Comparison of ENCODE assay signal across 2 cellular contexts in the genomic region with DNA sequence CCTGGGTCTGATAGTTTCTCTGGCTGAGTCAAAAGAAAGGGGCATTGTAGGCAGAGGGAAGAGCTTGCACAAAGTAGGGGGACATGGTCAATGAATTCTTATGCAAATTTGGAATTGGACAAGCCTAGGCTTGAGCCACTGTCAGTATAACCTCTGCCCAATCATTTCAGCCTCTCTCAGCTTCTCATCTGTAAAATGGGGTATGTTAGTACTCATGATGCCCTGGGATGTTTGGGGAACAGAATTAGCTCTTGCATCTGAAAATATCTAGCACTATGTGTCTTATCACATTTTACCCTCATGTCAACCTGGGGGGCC.
TF ChIP-seq lines count a peak whose summit lies in the region.

No MANE protein-coding gene starts in this region.

TF ChIP-seq in GM23338, 12 proteins besides CTCF, POLR2A, EP300 and RAD21:
- TF ChIP-seq, protein P1, sequence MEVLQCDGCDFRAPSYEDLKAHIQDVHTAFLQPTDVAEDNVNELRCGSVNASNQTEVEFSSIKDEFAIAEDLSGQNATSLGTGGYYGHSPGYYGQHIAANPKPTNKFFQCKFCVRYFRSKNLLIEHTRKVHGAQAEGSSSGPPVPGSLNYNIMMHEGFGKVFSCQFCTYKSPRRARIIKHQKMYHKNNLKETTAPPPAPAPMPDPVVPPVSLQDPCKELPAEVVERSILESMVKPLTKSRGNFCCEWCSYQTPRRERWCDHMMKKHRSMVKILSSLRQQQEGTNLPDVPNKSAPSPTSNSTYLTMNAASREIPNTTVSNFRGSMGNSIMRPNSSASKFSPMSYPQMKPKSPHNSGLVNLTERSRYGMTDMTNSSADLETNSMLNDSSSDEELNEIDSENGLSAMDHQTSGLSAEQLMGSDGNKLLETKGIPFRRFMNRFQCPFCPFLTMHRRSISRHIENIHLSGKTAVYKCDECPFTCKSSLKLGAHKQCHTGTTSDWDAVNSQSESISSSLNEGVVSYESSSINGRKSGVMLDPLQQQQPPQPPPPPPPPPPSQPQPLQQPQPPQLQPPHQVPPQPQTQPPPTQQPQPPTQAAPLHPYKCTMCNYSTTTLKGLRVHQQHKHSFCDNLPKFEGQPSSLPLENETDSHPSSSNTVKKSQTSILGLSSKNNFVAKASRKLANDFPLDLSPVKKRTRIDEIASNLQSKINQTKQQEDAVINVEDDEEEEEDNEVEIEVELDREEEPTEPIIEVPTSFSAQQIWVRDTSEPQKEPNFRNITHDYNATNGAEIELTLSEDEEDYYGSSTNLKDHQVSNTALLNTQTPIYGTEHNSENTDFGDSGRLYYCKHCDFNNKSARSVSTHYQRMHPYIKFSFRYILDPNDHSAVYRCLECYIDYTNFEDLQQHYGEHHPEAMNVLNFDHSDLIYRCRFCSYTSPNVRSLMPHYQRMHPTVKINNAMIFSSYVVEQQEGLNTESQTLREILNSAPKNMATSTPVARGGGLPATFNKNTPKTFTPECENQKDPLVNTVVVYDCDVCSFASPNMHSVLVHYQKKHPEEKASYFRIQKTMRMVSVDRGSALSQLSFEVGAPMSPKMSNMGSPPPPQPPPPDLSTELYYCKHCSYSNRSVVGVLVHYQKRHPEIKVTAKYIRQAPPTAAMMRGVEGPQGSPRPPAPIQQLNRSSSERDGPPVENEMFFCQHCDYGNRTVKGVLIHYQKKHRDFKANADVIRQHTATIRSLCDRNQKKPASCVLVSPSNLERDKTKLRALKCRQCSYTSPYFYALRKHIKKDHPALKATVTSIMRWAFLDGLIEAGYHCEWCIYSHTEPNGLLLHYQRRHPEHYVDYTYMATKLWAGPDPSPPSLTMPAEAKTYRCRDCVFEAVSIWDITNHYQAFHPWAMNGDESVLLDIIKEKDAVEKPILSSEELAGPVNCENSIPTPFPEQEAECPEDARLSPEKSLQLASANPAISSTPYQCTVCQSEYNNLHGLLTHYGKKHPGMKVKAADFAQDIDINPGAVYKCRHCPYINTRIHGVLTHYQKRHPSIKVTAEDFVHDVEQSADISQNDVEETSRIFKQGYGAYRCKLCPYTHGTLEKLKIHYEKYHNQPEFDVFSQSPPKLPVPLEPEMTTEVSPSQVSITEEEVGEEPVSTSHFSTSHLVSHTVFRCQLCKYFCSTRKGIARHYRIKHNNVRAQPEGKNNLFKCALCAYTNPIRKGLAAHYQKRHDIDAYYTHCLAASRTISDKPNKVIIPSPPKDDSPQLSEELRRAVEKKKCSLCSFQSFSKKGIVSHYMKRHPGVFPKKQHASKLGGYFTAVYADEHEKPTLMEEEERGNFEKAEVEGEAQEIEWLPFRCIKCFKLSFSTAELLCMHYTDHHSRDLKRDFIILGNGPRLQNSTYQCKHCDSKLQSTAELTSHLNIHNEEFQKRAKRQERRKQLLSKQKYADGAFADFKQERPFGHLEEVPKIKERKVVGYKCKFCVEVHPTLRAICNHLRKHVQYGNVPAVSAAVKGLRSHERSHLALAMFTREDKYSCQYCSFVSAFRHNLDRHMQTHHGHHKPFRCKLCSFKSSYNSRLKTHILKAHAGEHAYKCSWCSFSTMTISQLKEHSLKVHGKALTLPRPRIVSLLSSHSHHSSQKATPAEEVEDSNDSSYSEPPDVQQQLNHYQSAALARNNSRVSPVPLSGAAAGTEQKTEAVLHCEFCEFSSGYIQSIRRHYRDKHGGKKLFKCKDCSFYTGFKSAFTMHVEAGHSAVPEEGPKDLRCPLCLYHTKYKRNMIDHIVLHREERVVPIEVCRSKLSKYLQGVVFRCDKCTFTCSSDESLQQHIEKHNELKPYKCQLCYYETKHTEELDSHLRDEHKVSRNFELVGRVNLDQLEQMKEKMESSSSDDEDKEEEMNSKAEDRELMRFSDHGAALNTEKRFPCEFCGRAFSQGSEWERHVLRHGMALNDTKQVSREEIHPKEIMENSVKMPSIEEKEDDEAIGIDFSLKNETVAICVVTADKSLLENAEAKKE (CRISPR knock-in tag; IDR thresholded peaks at IDR 0.05), result no peak
- no peak for TF ChIP-seq CREB1 (CRISPR knock-in tag; IDR thresholded peaks at IDR 0.05; ENCODE audit: low read depth)

TF ChIP-seq in neural cell, 6 proteins besides CTCF, POLR2A, EP300 and RAD21 (continued from another document):
- TF ChIP-seq, protein P2, sequence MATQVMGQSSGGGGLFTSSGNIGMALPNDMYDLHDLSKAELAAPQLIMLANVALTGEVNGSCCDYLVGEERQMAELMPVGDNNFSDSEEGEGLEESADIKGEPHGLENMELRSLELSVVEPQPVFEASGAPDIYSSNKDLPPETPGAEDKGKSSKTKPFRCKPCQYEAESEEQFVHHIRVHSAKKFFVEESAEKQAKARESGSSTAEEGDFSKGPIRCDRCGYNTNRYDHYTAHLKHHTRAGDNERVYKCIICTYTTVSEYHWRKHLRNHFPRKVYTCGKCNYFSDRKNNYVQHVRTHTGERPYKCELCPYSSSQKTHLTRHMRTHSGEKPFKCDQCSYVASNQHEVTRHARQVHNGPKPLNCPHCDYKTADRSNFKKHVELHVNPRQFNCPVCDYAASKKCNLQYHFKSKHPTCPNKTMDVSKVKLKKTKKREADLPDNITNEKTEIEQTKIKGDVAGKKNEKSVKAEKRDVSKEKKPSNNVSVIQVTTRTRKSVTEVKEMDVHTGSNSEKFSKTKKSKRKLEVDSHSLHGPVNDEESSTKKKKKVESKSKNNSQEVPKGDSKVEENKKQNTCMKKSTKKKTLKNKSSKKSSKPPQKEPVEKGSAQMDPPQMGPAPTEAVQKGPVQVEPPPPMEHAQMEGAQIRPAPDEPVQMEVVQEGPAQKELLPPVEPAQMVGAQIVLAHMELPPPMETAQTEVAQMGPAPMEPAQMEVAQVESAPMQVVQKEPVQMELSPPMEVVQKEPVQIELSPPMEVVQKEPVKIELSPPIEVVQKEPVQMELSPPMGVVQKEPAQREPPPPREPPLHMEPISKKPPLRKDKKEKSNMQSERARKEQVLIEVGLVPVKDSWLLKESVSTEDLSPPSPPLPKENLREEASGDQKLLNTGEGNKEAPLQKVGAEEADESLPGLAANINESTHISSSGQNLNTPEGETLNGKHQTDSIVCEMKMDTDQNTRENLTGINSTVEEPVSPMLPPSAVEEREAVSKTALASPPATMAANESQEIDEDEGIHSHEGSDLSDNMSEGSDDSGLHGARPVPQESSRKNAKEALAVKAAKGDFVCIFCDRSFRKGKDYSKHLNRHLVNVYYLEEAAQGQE (IDR thresholded peaks at IDR 0.05; ENCODE audit: borderline replicate concordance), result no peak
- TF ChIP-seq EZH2 (IDR thresholded peaks at IDR 0.05; ENCODE audit: borderline replicate concordance, insufficient read depth, low read length, poor library complexity, severe bottlenecking) (no peak), TAF1 (IDR thresholded peaks at IDR 0.05; ENCODE audit: low read depth) (no peak)
